18 cellular contexts compared by ENCODE assay signal in the genomic region with DNA sequence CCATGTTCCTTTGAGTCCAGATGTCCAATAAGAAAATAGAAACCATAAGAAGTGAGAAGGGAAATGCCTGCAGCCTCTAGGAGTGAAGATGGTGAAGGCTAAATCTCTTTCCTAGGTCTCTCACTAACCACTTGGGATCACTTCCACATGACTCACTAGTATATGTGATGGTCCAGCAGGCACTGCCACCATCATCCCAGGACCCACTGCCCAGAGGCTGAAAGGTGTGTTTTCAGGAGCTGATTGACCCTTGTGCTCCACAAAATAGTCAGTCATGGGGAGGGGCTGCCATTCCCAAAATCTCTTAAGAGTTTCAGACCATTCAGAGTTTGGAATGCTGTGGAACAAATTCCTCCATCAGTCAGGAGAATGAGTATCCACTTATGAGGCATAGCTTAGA.
"Had no signal": no experiment of that assay in that cellular context is flagged by ENCODE, and none has a peak within 500 bp of the region (broad histone marks: within the 10 kb centered on the region; RNA-seq: fewer than 3 reads in every experiment).

No MANE protein-coding gene starts in this region.

- H3K4me3 Mint-ChIP-seq: dendritic cell treated with granulocyte-macrophage colony-stimulating factor and Interleukin-4, amounts not matched to agents 40 ng/mL and 50 ng/mL, for 4 days; effector memory CD8-positive, alpha-beta T cell; neural progenitor cell; type B pancreatic cell had no signal

- H3K4me3 ChIP-seq: esophagus muscularis mucosa, gastroesophageal sphincter, neural progenitor cell, ovary, right atrium auricular region, sigmoid colon had no signal

- H3K36me3 ChIP-seq: esophagus muscularis mucosa, gastroesophageal sphincter, neural progenitor cell, ovary, right atrium auricular region, sigmoid colon had no signal

- H3K4me2 ChIP-seq: neural progenitor cell had no signal

- H3K27ac Mint-ChIP-seq: dendritic cell treated with granulocyte-macrophage colony-stimulating factor and Interleukin-4, amounts not matched to agents 40 ng/mL and 50 ng/mL, for 4 days; neural progenitor cell; type B pancreatic cell had no signal

- H3K9me3 Mint-ChIP-seq: dendritic cell treated with granulocyte-macrophage colony-stimulating factor and Interleukin-4, amounts not matched to agents 40 ng/mL and 50 ng/mL, for 4 days; effector memory CD8-positive, alpha-beta T cell; naive B cell; neural progenitor cell; type B pancreatic cell had no signal

- H3K27me3 Mint-ChIP-seq: dendritic cell treated with granulocyte-macrophage colony-stimulating factor and Interleukin-4, amounts not matched to agents 40 ng/mL and 50 ng/mL, for 4 days; effector memory CD8-positive, alpha-beta T cell; type B pancreatic cell had no signal

- H3K27ac ChIP-seq: epithelial cell of prostate, esophagus muscularis mucosa, gastroesophageal sphincter, neural progenitor cell, ovary, right atrium auricular region, sigmoid colon had no signal

- DNase-seq: effector memory CD8-positive, alpha-beta T cell; glutamatergic neuron; left cardiac atrium; mesendoderm; naive B cell; nucleus accumbens; ovary; sigmoid colon; small intestine; stimulated activated CD4-positive, alpha-beta T cell treated with anti-CD3 and anti-CD28 coated beads, Interleukin-12 subunit alpha, Interleukin-12 subunit beta, amount 100 ng/mL, for 4 hours; stimulated activated naive CD4-positive, alpha-beta T cell treated with Interleukin-2 at 50 U/mL for 16 hours had no signal

- ATAC-seq: effector memory CD8-positive, alpha-beta T cell; gastroesophageal sphincter; left cardiac atrium had no signal

- H3K4me1 ChIP-seq: esophagus muscularis mucosa, gastroesophageal sphincter, neural progenitor cell, right atrium auricular region, sigmoid colon had no signal

- H2AFZ ChIP-seq: neural progenitor cell had no signal

- H3K27me3 ChIP-seq: esophagus muscularis mucosa, neural progenitor cell, ovary, right atrium auricular region, sigmoid colon had no signal

- H3K9me3 ChIP-seq: esophagus muscularis mucosa, gastroesophageal sphincter, ovary, right atrium auricular region, sigmoid colon had no signal

- H3K36me3 Mint-ChIP-seq: naive B cell, neural progenitor cell, type B pancreatic cell had no signal
